In genomic region chr1:195251900-195252299, GRCh38 we compare ENCODE assay signal across 16 cellular contexts.
DNase-seq lines count a peak whose midpoint lies in the region; TF ChIP-seq lines count a peak whose summit lies in the region.
"Had no signal": no experiment of that assay in that cellular context is flagged by ENCODE, and none has a peak within 500 bp of the region (broad histone marks: within the 10 kb centered on the region; RNA-seq: fewer than 3 reads in every experiment).

No MANE protein-coding gene starts in this region.

- H3K27ac ChIP-seq in mammary epithelial cell (ENCODE audit: insufficient read depth, low read depth, low read length) (no peak overlapping the region), mesenchymal stem cell (ENCODE audit: low read length, poor library complexity, severe bottlenecking) (no peak overlapping the region), RWPE1 (no peak overlapping the region), substantia nigra (ENCODE audit: low read depth, low read length, poor library complexity, severe bottlenecking) (no peak overlapping the region)
- H3K27ac ChIP-seq: 22Rv1 had no signal

- H3K4me3 ChIP-seq in mammary epithelial cell (replicated peaks in 1 of 3; ENCODE audit: insufficient read depth in 1 of 3, low read depth in 2 of 3, low read length in 3 of 3) (no peak overlapping the region), adipocyte (ENCODE audit: low read length) (no peak overlapping the region), mesenchymal stem cell (ENCODE audit: insufficient read depth in 1 of 2, low read depth in 1 of 2, low read length in 2 of 2) (no peak overlapping the region)

- no peaks in the 10 kb centered on the region for H3K4me1 Mint-ChIP-seq in MCF 10A (ENCODE audit: insufficient read depth, unreplicated experiment)
- H3K4me1 Mint-ChIP-seq: CD14-positive monocyte had no signal

- no peak overlapping the region for H4K91ac ChIP-seq in mesenchymal stem cell (ENCODE audit: low read length)

- in situ Hi-C loops in mammary epithelial cell (cut with MboI; ENCODE audit: low sequenced_read_pairs in 2 of 2): no loop called here

- dilution Hi-C loops in mammary epithelial cell (cut with HindIII; ENCODE audit: low sequenced_read_pairs): no loop called here

- POLR2A ChIA-PET in MCF 10A (lab: Yijun Ruan, JAX) (no interaction called here), RWPE1 (lab: Yijun Ruan, JAX; ENCODE audit: low non-redundant PET) (no interaction called here)

- no peaks in the 10 kb centered on the region for H3K79me1 ChIP-seq in mesenchymal stem cell (replicated peaks; ENCODE audit: low read length, poor library complexity, severe bottlenecking)

- no peak overlapping the region for H2AFZ ChIP-seq in mammary epithelial cell (ENCODE audit: low read depth, low read length)
- H2AFZ ChIP-seq in mesenchymal stem cell (ENCODE audit: low read depth, low read length): no peak overlapping the region

- H2BK15ac ChIP-seq in mesenchymal stem cell (ENCODE audit: low read depth, poor library complexity, severe bottlenecking): no peak overlapping the region

- TF ChIP-seq CTCF in MCF 10A (IDR thresholded peaks at IDR 0.05; ENCODE audit: unreplicated experiment) (no peak), mammary epithelial cell (conservative IDR thresholded peaks at IDR 0.05 in 1 of 2, IDR thresholded peaks at IDR 0.05 in 1 of 2; ENCODE audit: extremely low read depth in 1 of 2, insufficient read depth in 1 of 2, low read depth in 1 of 2, low read length in 2 of 2) (no peak), RWPE1 (conservative IDR thresholded peaks at IDR 0.05; ENCODE audit: low read depth) (no peak)

- no peak overlapping the region for H2AK5ac ChIP-seq in mesenchymal stem cell (ENCODE audit: low read length, severe bottlenecking)

- no peak overlapping the region for H4K8ac ChIP-seq in mesenchymal stem cell (ENCODE audit: low read length)

- no peaks in the 10 kb centered on the region for H3K9me3 ChIP-seq in mammary epithelial cell (replicated peaks; ENCODE audit: insufficient read depth, low read length)
- no peaks in the 10 kb centered on the region for H3K9me3 ChIP-seq in adipocyte (ENCODE audit: control insufficient read depth, low read length)
- H3K9me3 ChIP-seq in mesenchymal stem cell (ENCODE audit: control insufficient read depth, low read length): no peaks in the 10 kb centered on the region

- no peak overlapping the region for H2BK12ac ChIP-seq in mesenchymal stem cell (ENCODE audit: low read length in 2 of 2)

- H3K27me3 ChIP-seq in mammary epithelial cell (ENCODE audit: insufficient read depth, low read length) (no peaks in the 10 kb centered on the region), adipocyte (replicated peaks; ENCODE audit: control insufficient read depth, insufficient read depth, low read length) (no peaks in the 10 kb centered on the region), mesenchymal stem cell (ENCODE audit: control insufficient read depth in 1 of 2, insufficient read depth in 1 of 2, low read length in 2 of 2) (no peaks in the 10 kb centered on the region)

- CTCF ChIA-PET in MCF 10A (lab: Yijun Ruan, JAX) (interaction anchor here (0.6 to 1.7 kb wide), 2 partner anchors 9 to 281 kb away, joined by 4 to 7 read pairs; no protein-coding TSS in a partner anchor), mammary epithelial cell (lab: Charles Lee; ENCODE audit: low non-redundant PET) (no interaction called here), RWPE1 (lab: Yijun Ruan, JAX) (interaction anchor here (0.5 kb wide), 1 partner anchor 1031 kb away, joined by 3 read pairs; no protein-coding TSS in a partner anchor)

- H3K36me3 Mint-ChIP-seq in MCF 10A (ENCODE audit: insufficient read depth, unreplicated experiment): no peaks in the 10 kb centered on the region
- H3K36me3 Mint-ChIP-seq: CD14-positive monocyte; CD8-positive, alpha-beta T cell had no signal

- H3K27me3 Mint-ChIP-seq in MCF 10A (ENCODE audit: insufficient read depth, unreplicated experiment): no peaks in the 10 kb centered on the region

- H3K4me1 ChIP-seq in mammary epithelial cell (ENCODE audit: insufficient read depth, low read length) (no peaks in the 10 kb centered on the region), adipocyte (ENCODE audit: control insufficient read depth, insufficient read depth, low read length) (no peaks in the 10 kb centered on the region), mesenchymal stem cell (ENCODE audit: control insufficient read depth, insufficient read depth, low read depth, low read length) (no peaks in the 10 kb centered on the region)

- no peak overlapping the region for H3K4me2 ChIP-seq in mammary epithelial cell (ENCODE audit: insufficient read depth, low read depth, low read length)
- H3K4me2 ChIP-seq in mesenchymal stem cell (ENCODE audit: low read length, poor library complexity, severe bottlenecking): no peak overlapping the region

- DNase-seq in MCF 10A (ENCODE audit: unreplicated experiment) (peak; percentile 33), mammary epithelial cell (no peak), adipocyte (ENCODE audit: low read depth) (peak; percentile 2), iPS-NIHi11 (ENCODE audit: low spot score) (peak; percentile 5), mesenchymal stem cell (no peak), RWPE1 (ENCODE audit: low spot score) (no peak), substantia nigra (lab: John Stamatoyannopoulos, UW) (no peak)
- DNase-seq: CD8-positive, alpha-beta T cell; COR-L47; DMS153; DMS79 treated with DMSO at 0.1 percent for 48 hours; EL; HCEC 1CT; HFFc6 had no signal

- no peaks in the 10 kb centered on the region for H3K79me2 ChIP-seq in mammary epithelial cell (ENCODE audit: insufficient read depth, low read length)

- H3K9ac ChIP-seq in mammary epithelial cell (ENCODE audit: insufficient read depth, low read length): no peak overlapping the region
- no peak overlapping the region for H3K9ac ChIP-seq in adipocyte (ENCODE audit: low read length)
- no peak overlapping the region for H3K9ac ChIP-seq in mesenchymal stem cell (ENCODE audit: low read length)

- H3K9me3 Mint-ChIP-seq in MCF 10A (ENCODE audit: unreplicated experiment): no peaks in the 10 kb centered on the region
- H3K9me3 Mint-ChIP-seq: HFFc6 had no signal

- 80% methylated on average over 2 of the region's 4 CpGs for WGBS in mammary epithelial cell (ENCODE audit: low coverage, missing lambda C conversion rate)
- WGBS in mesenchymal stem cell: 86% methylated on average over 4 of the region's 4 CpGs

- no peak overlapping the region for H3K4me3 Mint-ChIP-seq in MCF 10A (ENCODE audit: unreplicated experiment)
- H3K4me3 Mint-ChIP-seq: CD14-positive monocyte; CD8-positive, alpha-beta T cell; HFFc6 had no signal

- no peak overlapping the region for H2BK5ac ChIP-seq in mesenchymal stem cell (ENCODE audit: low read depth, low read length, poor library complexity, severe bottlenecking)

- H3K18ac ChIP-seq in mesenchymal stem cell (ENCODE audit: low read depth in 1 of 2, low read length in 2 of 2): no peak overlapping the region

- H3K36me3 ChIP-seq in mammary epithelial cell (ENCODE audit: insufficient read depth, low read length): no peaks in the 10 kb centered on the region
- no peaks in the 10 kb centered on the region for H3K36me3 ChIP-seq in adipocyte (ENCODE audit: control insufficient read depth, insufficient read depth, low read length, severe bottlenecking)
- H3K36me3 ChIP-seq in mesenchymal stem cell (ENCODE audit: control insufficient read depth in 1 of 2, insufficient read depth in 2 of 2, low read depth in 1 of 2, low read length in 2 of 2): no peaks in the 10 kb centered on the region

- no peak overlapping the region for H3K4ac ChIP-seq in mesenchymal stem cell (ENCODE audit: low read depth in 1 of 2, low read length in 2 of 2)

- H3K27ac Mint-ChIP-seq in MCF 10A (ENCODE audit: low read depth, unreplicated experiment): no peak overlapping the region
- H3K27ac Mint-ChIP-seq: CD14-positive monocyte; CD8-positive, alpha-beta T cell; HFFc6 had no signal

- intact Hi-C loops in MCF 10A (cut with micrococcal nuclease): no loop called here
- intact Hi-C loops in mammary epithelial cell (cut with micrococcal nuclease): no loop called here

- no peak overlapping the region for H3K23ac ChIP-seq in mesenchymal stem cell (ENCODE audit: low read length in 2 of 2)

- no TSS peak for BruUV-seq in MCF 10A (replicated peaks; lab: Mats Ljungman, UMichigan)
- BruUV-seq in mammary epithelial cell (replicated peaks; lab: Mats Ljungman, UMichigan): no TSS peak

- no peak overlapping the region for H2BK120ac ChIP-seq in mesenchymal stem cell (ENCODE audit: low read depth, low read length)

- no peaks in the 10 kb centered on the region for H4K20me1 ChIP-seq in mammary epithelial cell (ENCODE audit: insufficient read depth, low read length)

- H3K14ac ChIP-seq in mesenchymal stem cell (ENCODE audit: low read length in 2 of 2): no peak overlapping the region

Comparison
In these comparisons a context has a peak if more than half of its experiments do, and no peak if none do; other contexts are left out.
1. DNase-seq: peak in MCF 10A (single experiment), adipocyte (single experiment) and iPS-NIHi11 (single experiment); none in mammary epithelial cell (single experiment), mesenchymal stem cell (single experiment), RWPE1 (single experiment) and substantia nigra (0 of 49).